In the genomic region with DNA sequence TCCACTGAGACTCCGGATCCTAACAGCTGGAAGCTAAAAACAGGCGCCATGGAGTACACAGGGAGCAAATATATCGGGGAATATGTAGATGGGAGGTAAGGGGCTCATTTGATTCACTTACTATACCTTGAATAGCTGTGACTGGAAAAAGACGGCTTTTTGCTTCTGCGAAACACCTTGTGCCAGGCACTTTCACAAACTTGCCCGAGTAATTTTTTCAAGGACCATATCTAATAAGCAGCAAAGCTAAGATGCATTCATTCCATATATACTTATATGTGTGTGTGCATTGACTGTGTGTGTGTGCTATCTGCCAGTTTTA, we compare ENCODE assay signal across 8 cellular contexts. TPM values are rescaled to one million over a fixed set of nuclear protein-coding genes. Genes with fewer than 3 reads are reported as not detected.
DNase-seq lines count a peak whose midpoint lies in the region; ATAC-seq, FAIRE-seq and TF ChIP-seq lines count a peak whose summit lies in the region.

No MANE protein-coding gene starts in this region.

- H3K4me1 ChIP-seq in astrocyte (ENCODE audit: insufficient read depth, low read length): peaks cover 3% of the 10 kb centered on the region
- peaks cover 0 to 16% of the 10 kb centered on the region in 2 donors for H3K4me1 ChIP-seq in lung (ENCODE audit: control insufficient read depth in 2 of 2, insufficient read depth in 2 of 2, low read length in 2 of 2)
- peaks cover 28% of the 10 kb centered on the region for H3K4me1 ChIP-seq in upper lobe of right lung

- peaks cover 23% of the 10 kb centered on the region for H3K27me3 Mint-ChIP-seq in activated naive CD4-positive, alpha-beta T cell treated with anti-CD3 and anti-CD28 coated beads, Interleukin-2, amount 10 ng/mL, durations not matched to agents 7 days and 5 days
- peaks cover 17% of the 10 kb centered on the region for H3K27me3 Mint-ChIP-seq in astrocyte (ENCODE audit: low read depth, unreplicated experiment)

- H3K79me2 ChIP-seq in astrocyte (ENCODE audit: insufficient read depth, low read length): peaks cover 33% of the 10 kb centered on the region

- H4K20me1 ChIP-seq in astrocyte (ENCODE audit: insufficient read depth, low read length): peaks cover 24% of the 10 kb centered on the region

- TF ChIP-seq CTCF in astrocyte (IDR thresholded peaks at IDR 0.05; ENCODE audit: insufficient read depth, low read depth, low read length) (no peak), lung (IDR thresholded peaks at IDR 0.05; ENCODE audit: control extremely low read depth, extremely low read depth) (no peak), upper lobe of right lung (IDR thresholded peaks at IDR 0.05) (no peak)

- intact Hi-C loops in upper lobe of right lung (cut with DNase I) (no loop called here), sciatic nerve (cut with DNase I) (no loop called here)

- H3K4me3 ChIP-seq in astrocyte (ENCODE audit: insufficient read depth, low read depth, low read length): peak overlapping the region; percentile 93
- peak overlapping the region; percentile 79 for H3K4me3 ChIP-seq in lung
- peak overlapping the region; percentile 98 for H3K4me3 ChIP-seq in upper lobe of right lung

- no peaks in the 10 kb centered on the region for H3K36me3 ChIP-seq in astrocyte (ENCODE audit: insufficient read depth, low read length)
- H3K36me3 ChIP-seq in lung (ENCODE audit: control insufficient read depth in 2 of 2, insufficient read depth in 2 of 2, low read length in 2 of 2): no peaks in the 10 kb centered on the region
- no peaks in the 10 kb centered on the region for H3K36me3 ChIP-seq in upper lobe of right lung

- WGBS in lung, 2 donors: 18 to 29% methylated on average over 6 of the region's 6 CpGs

- H3K9me3 Mint-ChIP-seq in activated naive CD4-positive, alpha-beta T cell treated with anti-CD3 and anti-CD28 coated beads, Interleukin-2, amount 10 ng/mL, durations not matched to agents 7 days and 5 days: peaks cover 5% of the 10 kb centered on the region
- H3K9me3 Mint-ChIP-seq in astrocyte (ENCODE audit: unreplicated experiment): peaks cover 13% of the 10 kb centered on the region

- H2AFZ ChIP-seq in astrocyte (ENCODE audit: low read depth, low read length): peak overlapping the region; percentile 95

- no peak for ATAC-seq in lung (ENCODE audit: insufficient read depth, low FRiP score)
- no peak for ATAC-seq in upper lobe of right lung
- ATAC-seq in sciatic nerve: no peak
- ATAC-seq in HG02763 (IDR thresholded peaks at IDR 0.05; ENCODE audit: unreplicated experiment): no peak

- no peak for DNase-seq in activated naive CD4-positive, alpha-beta T cell treated with anti-CD3 and anti-CD28 coated beads, Interleukin-2, amount 10 ng/mL, durations not matched to agents 7 days and 5 days
- no peak for DNase-seq in activated naive CD4-positive, alpha-beta T cell (lab: John Stamatoyannopoulos, UW)
- DNase-seq in astrocyte (ENCODE audit: low read depth) (no peak), lung (ENCODE audit: low spot score) (no peak), upper lobe of right lung (no peak), sciatic nerve (ENCODE audit: low spot score) (no peak), globus pallidus (ENCODE audit: low spot score) (no peak)

- peaks cover 25% of the 10 kb centered on the region for H3K4me1 Mint-ChIP-seq in activated naive CD4-positive, alpha-beta T cell treated with anti-CD3 and anti-CD28 coated beads, Interleukin-2, amount 10 ng/mL, durations not matched to agents 7 days and 5 days
- H3K4me1 Mint-ChIP-seq in astrocyte (ENCODE audit: low read depth, unreplicated experiment): peaks cover 2% of the 10 kb centered on the region

- H3K27ac ChIP-seq in astrocyte (ENCODE audit: low read depth, low read length): no peak overlapping the region
- H3K27ac ChIP-seq in lung (ENCODE audit: low read depth in 1 of 2, low read length in 1 of 2): peak overlapping the region in 1 of 2 donors; percentile 24
- peak overlapping the region; percentile 92 for H3K27ac ChIP-seq in upper lobe of right lung

- H3K27ac Mint-ChIP-seq in activated naive CD4-positive, alpha-beta T cell treated with anti-CD3 and anti-CD28 coated beads, Interleukin-2, amount 10 ng/mL, durations not matched to agents 7 days and 5 days: peak overlapping the region; percentile 89
- H3K27ac Mint-ChIP-seq in astrocyte (ENCODE audit: unreplicated experiment): peak overlapping the region; percentile 88

- peak overlapping the region; percentile 95 for H3K4me3 Mint-ChIP-seq in activated naive CD4-positive, alpha-beta T cell treated with anti-CD3 and anti-CD28 coated beads, Interleukin-2, amount 10 ng/mL, durations not matched to agents 7 days and 5 days
- H3K4me3 Mint-ChIP-seq in astrocyte (ENCODE audit: unreplicated experiment): peak overlapping the region; percentile 96

- H3K27me3 ChIP-seq in astrocyte (ENCODE audit: insufficient read depth, low read length) (peaks cover 8% of the 10 kb centered on the region), lung (ENCODE audit: control insufficient read depth, insufficient read depth) (no peaks in the 10 kb centered on the region), upper lobe of right lung (no peaks in the 10 kb centered on the region)

- CTCF ChIA-PET in activated naive CD4-positive, alpha-beta T cell treated with anti-CD3 and anti-CD28 coated beads, Interleukin-2, amount 10 ng/mL, durations not matched to agents 7 days and 5 days (lab: Charles Lee): interaction anchor here (0.9 to 1.7 kb wide), 2 partner anchors 14 to 34 kb away, joined by 4 to 7 read pairs; no protein-coding TSS in a partner anchor

- H3K4me2 ChIP-seq in astrocyte (ENCODE audit: low read length): peak overlapping the region; percentile 89

- H3K9me3 ChIP-seq in astrocyte (ENCODE audit: insufficient read depth, low read depth, low read length) (no peaks in the 10 kb centered on the region), lung (ENCODE audit: control insufficient read depth in 2 of 2, insufficient read depth in 1 of 2, low read length in 1 of 2) (no peaks in the 10 kb centered on the region), upper lobe of right lung (peaks cover 4% of the 10 kb centered on the region)

- H3K36me3 Mint-ChIP-seq in activated naive CD4-positive, alpha-beta T cell treated with anti-CD3 and anti-CD28 coated beads, Interleukin-2, amount 10 ng/mL, durations not matched to agents 7 days and 5 days: peaks cover 6% of the 10 kb centered on the region
- H3K36me3 Mint-ChIP-seq in astrocyte (ENCODE audit: low read depth, unreplicated experiment): no peaks in the 10 kb centered on the region

- no peak overlapping the region for H3K9ac ChIP-seq in astrocyte (ENCODE audit: low read length)

- FAIRE-seq in astrocyte (lab: Jason Lieb, UNC): no peak

RNA-seq across cellular contexts. Expression of a gene that starts 0.2 kb away (rescaled TPM):
- not detected in 2 replicates for total RNA-seq in astrocyte
- 10 to 100 TPM; 17.9 to 22.9 TPM for total RNA-seq in lung
- 10 to 100 TPM; 18.2 to 19.0 TPM for polyA plus RNA-seq in lung
- not detected for total RNA-seq in upper lobe of right lung
- not detected for total RNA-seq in sciatic nerve

RNA-seq across cellular contexts. Expression of a gene that starts 0.3 kb away (rescaled TPM):
- total RNA-seq in astrocyte: 52.3 and 56.4 TPM in 2 replicates
- total RNA-seq in lung: 10 to 100 TPM; 26.6 to 46.3 TPM
- 100 to 1,000 TPM in 1 of 2 donors, 10 to 100 TPM in 1; 70.3 to 107 TPM for polyA plus RNA-seq in lung
- total RNA-seq in upper lobe of right lung: 41.5 TPM
- total RNA-seq in sciatic nerve: 31.9 TPM

Comparison
In these comparisons a context has a peak if more than half of its experiments do, and no peak if none do; other contexts are left out.
1. RNA of a gene that starts 0.2 kb away (total RNA-seq): 17.9 to 22.9 TPM in lung; not detected in sciatic nerve (single experiment), not detected in astrocyte and not detected in upper lobe of right lung (single experiment); every median in the first group is over 10 times any median in the second.
2. Peak in every context shown above with its lines, with median percentiles within 50 percentile points of each other: H3K4me3 ChIP-seq.